33 cellular contexts compared by ENCODE assay signal in the genomic region with DNA sequence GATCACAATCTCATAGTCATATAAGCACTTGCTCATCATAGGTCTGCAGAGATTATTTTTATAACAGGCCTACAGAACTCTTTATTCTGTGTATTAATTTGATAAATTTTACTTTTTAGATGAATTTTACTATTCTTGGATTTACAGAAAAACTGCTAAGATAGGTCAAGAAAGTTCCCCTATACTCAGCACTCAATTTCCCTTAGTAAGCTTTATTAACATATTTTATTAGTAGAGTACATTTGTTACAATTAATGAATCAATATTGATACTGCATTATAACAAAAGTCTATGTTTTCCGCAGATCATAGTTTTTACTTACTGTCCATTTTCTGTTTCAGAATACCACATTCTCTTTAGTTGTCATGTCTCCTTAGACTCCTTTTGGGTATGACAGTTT.
"Had no signal": no experiment of that assay in that cellular context is flagged by ENCODE, and none has a peak within 500 bp of the region (broad histone marks: within the 10 kb centered on the region; RNA-seq: fewer than 3 reads in every experiment).

No MANE protein-coding gene starts in this region.

- DNase-seq: activated effector memory CD4-positive, alpha-beta T cell treated with anti-CD3 and anti-CD28 coated beads, Interleukin-2, amount 50 U/mL, for 16 hours; activated effector memory CD4-positive, alpha-beta T cell treated with Interleukin-2 at 50 U/mL for 16 hours; activated gamma-delta T cell; activated gamma-delta T cell treated with Interleukin-2 at 50 U/mL for 16 hours; activated naive CD4-positive, alpha-beta T cell; activated naive CD4-positive, alpha-beta T cell treated with anti-CD3 and anti-CD28 coated beads for 36 hours; activated naive CD4-positive, alpha-beta T cell treated with anti-CD3 and anti-CD28 coated beads, Interleukin-2, amount 10 ng/mL, durations not matched to agents 7 days and 5 days; activated naive CD4-positive, alpha-beta T cell treated with anti-CD3 and anti-CD28 coated beads, Interleukin-2, amount 50 U/mL, for 16 hours; activated naive CD4-positive, alpha-beta T cell treated with Interleukin-2 at 50 U/mL for 16 hours; activated naive CD8-positive, alpha-beta T cell treated with anti-CD3 and anti-CD28 coated beads for 36 hours; activated naive CD8-positive, alpha-beta T cell treated with anti-CD3 and anti-CD28 coated beads, Interleukin-2, amount 10 ng/mL, durations not matched to agents 7 days and 5 days; activated naive CD8-positive, alpha-beta T cell treated with anti-CD3 and anti-CD28 coated beads, Interleukin-2, amount 50 U/mL, for 24 hours; activated T-cell treated with anti-CD3 and anti-CD28 coated beads, Interleukin-2, amount 50 U/mL, for 24 hours; activated T-cell treated with anti-CD3 and anti-CD28 coated beads, Interleukin-2, amount 50 U/mL, for 4 hours; activated T-cell treated with anti-CD3 and anti-CD28 coated beads, Interleukin-2, amount 50 U/mL, for 48 hours; activated T-cell treated with anti-CD3 and anti-CD28 coated beads, Interleukin-2, amount 50 U/mL, for 72 hours; adrenal gland; amniotic stem cell; amygdala; anterior cingulate cortex; aorta; body of pancreas; brain microvascular endothelial cell; caudate nucleus; central memory CD4-positive, alpha-beta T cell; cerebellar nuclear complex had no signal

- H3K36me3 ChIP-seq: adrenal gland, ascending aorta, brain microvascular endothelial cell, breast epithelium, cardiac muscle cell had no signal

- FAIRE-seq: astrocyte, bronchial epithelial cell had no signal

- H3K27ac ChIP-seq: adrenal gland, ascending aorta, body of pancreas, brain microvascular endothelial cell, breast epithelium, cardiac muscle cell had no signal

- H3K4me3 ChIP-seq: adrenal gland, ascending aorta, body of pancreas, breast epithelium, cardiac muscle cell had no signal

- H3K9me3 ChIP-seq: adrenal gland, ascending aorta, body of pancreas, breast epithelium had no signal

- ATAC-seq: activated naive CD4-positive, alpha-beta T cell treated with anti-CD3 and anti-CD28 coated beads, Interleukin-2, amount 50 U/mL, for 72 hours; activated naive CD8-positive, alpha-beta T cell treated with anti-CD3 and anti-CD28 coated beads, Interleukin-2, amount 50 U/mL, for 24 hours; activated T-cell treated with anti-CD3 and anti-CD28 coated beads, Interleukin-2, amount 50 U/mL, for 4 hours; activated T-cell treated with anti-CD3 and anti-CD28 coated beads, Interleukin-2, amount 50 U/mL, for 72 hours; activated T-helper 17 cell treated with anti-CD3 and anti-CD28 coated beads, Interleukin-2, amount 50 U/mL, for 72 hours; body of pancreas had no signal

- H3K4me1 ChIP-seq: adrenal gland, ascending aorta, body of pancreas, breast epithelium had no signal

- H3K27me3 ChIP-seq: adrenal gland, ascending aorta, body of pancreas, brain microvascular endothelial cell, breast epithelium, cardiac muscle cell had no signal
